ENCODE assay signal across 34 cellular contexts in the genomic region with DNA sequence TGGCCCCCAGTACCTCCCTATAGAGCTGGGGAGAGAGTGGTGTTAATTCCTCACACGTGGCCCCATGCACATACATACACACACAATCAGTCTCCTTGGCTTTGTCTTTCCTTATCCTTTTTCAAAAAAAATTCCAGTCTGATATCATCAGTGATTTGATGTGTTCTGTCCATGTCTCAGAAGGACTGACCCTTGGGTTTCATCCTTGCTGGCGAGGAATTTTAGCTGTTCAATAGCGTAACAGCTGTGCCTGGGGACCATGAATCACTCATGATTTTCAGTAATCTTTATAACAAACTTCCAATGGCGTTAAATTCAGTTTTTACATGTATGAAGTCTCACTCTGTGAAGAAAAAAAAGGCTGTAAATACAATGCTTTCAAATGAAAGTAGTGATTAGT.
"Had no signal": no experiment of that assay in that cellular context is flagged by ENCODE, and none has a peak within 500 bp of the region (broad histone marks: within the 10 kb centered on the region; RNA-seq: fewer than 3 reads in every experiment).

No MANE protein-coding gene starts in this region.

- H3K27me3 Mint-ChIP-seq: activated CD4-positive, alpha-beta memory T cell treated with anti-CD3 and anti-CD28 coated beads for 36 hours; activated CD4-positive, alpha-beta T cell treated with anti-CD3 and anti-CD28 coated beads for 36 hours; activated naive CD8-positive, alpha-beta T cell treated with anti-CD3 and anti-CD28 coated beads, Interleukin-2, amount 10 ng/mL, durations not matched to agents 7 days and 5 days; dendritic cell treated with granulocyte-macrophage colony-stimulating factor and Interleukin-4, amounts not matched to agents 40 ng/mL and 50 ng/mL, for 4 days had no signal

- DNase-seq: activated CD4-positive, alpha-beta memory T cell treated with anti-CD3 and anti-CD28 coated beads for 36 hours; activated CD4-positive, alpha-beta T cell treated with anti-CD3 and anti-CD28 coated beads for 36 hours; activated CD4-positive, alpha-beta T cell treated with anti-CD3 and anti-CD28 coated beads, Interleukin-2, amount 10 ng/mL, durations not matched to agents 24 days and 14 days; activated CD4-positive, CD25-positive, alpha-beta regulatory T cell; activated CD4-positive, CD25-positive, alpha-beta regulatory T cell treated with anti-CD3 and anti-CD28 coated beads, Interleukin-2, amount 50 U/mL, for 72 hours; activated CD8-positive, alpha-beta memory T cell treated with anti-CD3 and anti-CD28 coated beads, Interleukin-2, amount 10 ng/mL, durations not matched to agents 7 days and 5 days; activated CD8-positive, alpha-beta memory T cell treated with anti-CD3 and anti-CD28 coated beads, Interleukin-2, amount 50 U/mL, for 4 hours; activated CD8-positive, alpha-beta T cell treated with anti-CD3 and anti-CD28 coated beads, Interleukin-2, amount 10 ng/mL, durations not matched to agents 7 days and 5 days; activated gamma-delta T cell; activated naive CD4-positive, alpha-beta T cell; activated naive CD4-positive, alpha-beta T cell treated with anti-CD3 and anti-CD28 coated beads, Interleukin-2, amount 10 ng/mL, durations not matched to agents 7 days and 5 days; activated naive CD8-positive, alpha-beta T cell treated with anti-CD3 and anti-CD28 coated beads, Interleukin-2, amount 10 ng/mL, durations not matched to agents 7 days and 5 days; activated T-cell treated with anti-CD3 and anti-CD28 coated beads, Interleukin-2, amount 50 U/mL, for 1 hour; activated T-cell treated with anti-CD3 and anti-CD28 coated beads, Interleukin-2, amount 50 U/mL, for 48 hours; central memory CD4-positive, alpha-beta T cell; cerebellar nuclear complex; dorsolateral prefrontal cortex; effector memory CD4-positive, alpha-beta T cell; endodermal cell; foreskin fibroblast; glutamatergic neuron; heart left ventricle; SW 1271; T-cell; T1000 had no signal

- H3K27ac ChIP-seq: ascending aorta, breast epithelium, cardiac muscle cell, coronary artery, dorsolateral prefrontal cortex, heart left ventricle had no signal

- H3K4me1 Mint-ChIP-seq: activated CD4-positive, alpha-beta T cell treated with anti-CD3 and anti-CD28 coated beads for 36 hours; activated CD4-positive, alpha-beta T cell treated with anti-CD3 and anti-CD28 coated beads, Interleukin-2, amount 10 ng/mL, durations not matched to agents 24 days and 14 days; activated CD8-positive, alpha-beta memory T cell treated with anti-CD3 and anti-CD28 coated beads, Interleukin-2, amount 10 ng/mL, durations not matched to agents 7 days and 5 days; activated naive CD4-positive, alpha-beta T cell treated with anti-CD3 and anti-CD28 coated beads, Interleukin-2, amount 10 ng/mL, durations not matched to agents 7 days and 5 days; activated naive CD8-positive, alpha-beta T cell treated with anti-CD3 and anti-CD28 coated beads, Interleukin-2, amount 10 ng/mL, durations not matched to agents 7 days and 5 days; endodermal cell; T-cell had no signal

- H3K9me3 Mint-ChIP-seq: activated CD4-positive, alpha-beta memory T cell treated with anti-CD3 and anti-CD28 coated beads for 36 hours; activated CD4-positive, alpha-beta T cell treated with anti-CD3 and anti-CD28 coated beads, Interleukin-2, amount 10 ng/mL, durations not matched to agents 24 days and 14 days; activated naive CD4-positive, alpha-beta T cell treated with anti-CD3 and anti-CD28 coated beads, Interleukin-2, amount 10 ng/mL, durations not matched to agents 7 days and 5 days; activated naive CD4-positive, alpha-beta T cell treated with anti-CD3 and anti-CD28 coated beads, Interleukin-2, amount 50 U/mL, for 72 hours; activated naive CD8-positive, alpha-beta T cell treated with anti-CD3 and anti-CD28 coated beads, Interleukin-2, amount 10 ng/mL, durations not matched to agents 7 days and 5 days; dendritic cell treated with granulocyte-macrophage colony-stimulating factor and Interleukin-4, amounts not matched to agents 40 ng/mL and 50 ng/mL, for 4 days; endodermal cell; T-cell; T-helper 1 cell treated with Interleukin-12 subunit alpha and Interleukin-12 subunit beta and Interleukin-4 antibody, amounts not matched to agents 30 μg/mL and 1 μg/mL, for 36 hours had no signal

- H3K4me3 ChIP-seq: ascending aorta, breast epithelium, cardiac muscle cell, coronary artery, dorsolateral prefrontal cortex, heart left ventricle had no signal

- H3K4me3 Mint-ChIP-seq: activated CD4-positive, alpha-beta memory T cell treated with anti-CD3 and anti-CD28 coated beads for 36 hours; activated CD4-positive, alpha-beta T cell treated with anti-CD3 and anti-CD28 coated beads for 36 hours; activated CD4-positive, alpha-beta T cell treated with anti-CD3 and anti-CD28 coated beads, Interleukin-2, amount 10 ng/mL, durations not matched to agents 24 days and 14 days; activated CD8-positive, alpha-beta memory T cell treated with anti-CD3 and anti-CD28 coated beads, Interleukin-2, amount 10 ng/mL, durations not matched to agents 7 days and 5 days; activated CD8-positive, alpha-beta T cell treated with anti-CD3 and anti-CD28 coated beads, Interleukin-2, amount 10 ng/mL, durations not matched to agents 7 days and 5 days; activated naive CD4-positive, alpha-beta T cell treated with anti-CD3 and anti-CD28 coated beads, Interleukin-2, amount 10 ng/mL, durations not matched to agents 7 days and 5 days; activated naive CD8-positive, alpha-beta T cell treated with anti-CD3 and anti-CD28 coated beads, Interleukin-2, amount 10 ng/mL, durations not matched to agents 7 days and 5 days; brain; dendritic cell treated with granulocyte-macrophage colony-stimulating factor and Interleukin-4, amounts not matched to agents 40 ng/mL and 50 ng/mL, for 4 days; endodermal cell; T-cell; T-helper 1 cell treated with Interleukin-12 subunit alpha and Interleukin-12 subunit beta and Interleukin-4 antibody, amounts not matched to agents 30 μg/mL and 1 μg/mL, for 36 hours had no signal

- H3K36me3 Mint-ChIP-seq: activated CD4-positive, alpha-beta memory T cell treated with anti-CD3 and anti-CD28 coated beads for 36 hours; activated CD8-positive, alpha-beta memory T cell treated with anti-CD3 and anti-CD28 coated beads, Interleukin-2, amount 10 ng/mL, durations not matched to agents 7 days and 5 days; activated naive CD4-positive, alpha-beta T cell treated with anti-CD3 and anti-CD28 coated beads, Interleukin-2, amount 10 ng/mL, durations not matched to agents 7 days and 5 days; activated naive CD4-positive, alpha-beta T cell treated with anti-CD3 and anti-CD28 coated beads, Interleukin-2, amount 50 U/mL, for 72 hours; activated naive CD8-positive, alpha-beta T cell treated with anti-CD3 and anti-CD28 coated beads, Interleukin-2, amount 10 ng/mL, durations not matched to agents 7 days and 5 days; brain; T-cell had no signal

- H3K27me3 ChIP-seq: ascending aorta, cardiac muscle cell had no signal

- H3K36me3 ChIP-seq: ascending aorta, breast epithelium, cardiac muscle cell, heart left ventricle had no signal

- H3K9me3 ChIP-seq: ascending aorta, breast epithelium, heart left ventricle had no signal

- H3K27ac Mint-ChIP-seq: activated CD4-positive, alpha-beta memory T cell treated with anti-CD3 and anti-CD28 coated beads for 36 hours; activated CD4-positive, alpha-beta T cell treated with anti-CD3 and anti-CD28 coated beads for 36 hours; activated CD4-positive, alpha-beta T cell treated with anti-CD3 and anti-CD28 coated beads, Interleukin-2, amount 10 ng/mL, durations not matched to agents 24 days and 14 days; activated CD8-positive, alpha-beta memory T cell treated with anti-CD3 and anti-CD28 coated beads, Interleukin-2, amount 10 ng/mL, durations not matched to agents 7 days and 5 days; activated CD8-positive, alpha-beta T cell treated with anti-CD3 and anti-CD28 coated beads, Interleukin-2, amount 10 ng/mL, durations not matched to agents 7 days and 5 days; activated naive CD4-positive, alpha-beta T cell treated with anti-CD3 and anti-CD28 coated beads, Interleukin-2, amount 10 ng/mL, durations not matched to agents 7 days and 5 days; activated naive CD4-positive, alpha-beta T cell treated with anti-CD3 and anti-CD28 coated beads, Interleukin-2, amount 50 U/mL, for 72 hours; activated naive CD8-positive, alpha-beta T cell treated with anti-CD3 and anti-CD28 coated beads, Interleukin-2, amount 10 ng/mL, durations not matched to agents 7 days and 5 days; brain; dendritic cell treated with granulocyte-macrophage colony-stimulating factor and Interleukin-4, amounts not matched to agents 40 ng/mL and 50 ng/mL, for 4 days; endodermal cell; T-cell; T-helper 1 cell treated with Interleukin-12 subunit alpha and Interleukin-12 subunit beta and Interleukin-4 antibody, amounts not matched to agents 30 μg/mL and 1 μg/mL, for 36 hours had no signal

- FAIRE-seq: frontal cortex had no signal
